In the genomic region with DNA sequence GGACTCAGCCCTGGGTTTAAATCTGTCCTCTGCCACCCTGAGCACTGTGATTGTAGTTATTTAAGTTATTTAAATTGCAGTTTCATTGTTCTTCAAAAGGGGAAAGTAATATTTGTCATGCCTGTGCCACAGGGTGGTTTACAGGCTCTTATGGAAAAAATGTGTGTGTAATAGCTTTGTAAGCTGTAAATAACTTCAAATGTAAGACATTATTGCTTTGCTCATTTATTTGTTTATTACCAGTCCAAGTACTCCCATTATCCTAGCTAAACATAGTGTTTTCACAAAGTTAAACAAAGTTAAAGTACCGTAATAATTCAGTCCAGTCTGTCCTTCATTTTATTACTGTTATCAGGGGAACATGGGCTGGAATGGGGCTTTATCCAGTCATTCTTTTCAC, we compare ENCODE assay signal across 19 cellular contexts. TPM values are rescaled to one million over a fixed set of nuclear protein-coding genes. Genes with fewer than 3 reads are reported as not detected.
DNase-seq lines count a peak whose midpoint lies in the region; ATAC-seq, FAIRE-seq and TF ChIP-seq lines count a peak whose summit lies in the region.
"Had no signal": no experiment of that assay in that cellular context is flagged by ENCODE, and none has a peak within 500 bp of the region (broad histone marks: within the 10 kb centered on the region; RNA-seq: fewer than 3 reads in every experiment).

No MANE protein-coding gene starts in this region.

- H3K27me3 Mint-ChIP-seq in activated CD8-positive, alpha-beta T cell treated with anti-CD3 and anti-CD28 coated beads for 36 hours: peaks cover 3% of the 10 kb centered on the region
- H3K27me3 Mint-ChIP-seq in activated CD8-positive, alpha-beta T cell treated with anti-CD3 and anti-CD28 coated beads, Interleukin-2, amount 10 ng/mL, durations not matched to agents 7 days and 5 days (ENCODE audit: low read depth): peaks cover 19% of the 10 kb centered on the region
- H3K27me3 Mint-ChIP-seq in nephron (ENCODE audit: low read depth): no peaks in the 10 kb centered on the region
- H3K27me3 Mint-ChIP-seq in activated T-helper 17 cell treated with anti-CD3 and anti-CD28 coated beads, Interleukin-2, amount 50 U/mL, for 72 hours: peaks cover 11% of the 10 kb centered on the region

- intact Hi-C loops in activated CD8-positive, alpha-beta T cell treated with anti-CD3 and anti-CD28 coated beads for 36 hours (cut with micrococcal nuclease): no loop called here

- no peaks in the 10 kb centered on the region for H3K4me1 Mint-ChIP-seq in activated CD8-positive, alpha-beta T cell treated with anti-CD3 and anti-CD28 coated beads for 36 hours (ENCODE audit: low read depth)
- H3K4me1 Mint-ChIP-seq in activated CD8-positive, alpha-beta T cell treated with anti-CD3 and anti-CD28 coated beads, Interleukin-2, amount 10 ng/mL, durations not matched to agents 7 days and 5 days (ENCODE audit: low read depth): no peaks in the 10 kb centered on the region
- H3K4me1 Mint-ChIP-seq in nephron: peaks cover 29% of the 10 kb centered on the region
- H3K4me1 Mint-ChIP-seq in activated T-helper 17 cell treated with anti-CD3 and anti-CD28 coated beads, Interleukin-2, amount 50 U/mL, for 72 hours: no peaks in the 10 kb centered on the region
- H3K4me1 Mint-ChIP-seq: CD4-positive, alpha-beta memory T cell had no signal

- TF ChIP-seq CTCF in activated CD8-positive, alpha-beta T cell treated with anti-CD3 and anti-CD28 coated beads for 36 hours (IDR thresholded peaks at IDR 0.05): no peak
- TF ChIP-seq CTCF in nephron (IDR thresholded peaks at IDR 0.05; ENCODE audit: unreplicated experiment in 3 of 3): no peak
- no peak for TF ChIP-seq CTCF in RWPE1 (conservative IDR thresholded peaks at IDR 0.05; ENCODE audit: low read depth)

- no peak for DNase-seq in activated CD8-positive, alpha-beta T cell treated with anti-CD3 and anti-CD28 coated beads for 36 hours
- DNase-seq in activated CD8-positive, alpha-beta T cell treated with anti-CD3 and anti-CD28 coated beads, Interleukin-2, amount 10 ng/mL, durations not matched to agents 7 days and 5 days: no peak
- DNase-seq in stimulated activated CD4-positive, alpha-beta T cell treated with anti-CD3 and anti-CD28 coated beads, Interleukin-15, amount 100 ng/mL, for 24 hours: no peak
- DNase-seq in RWPE1 (ENCODE audit: low spot score) (no peak), hippocampal formation (lab: John Stamatoyannopoulos, UW) (no peak)
- DNase-seq: CD4-positive, alpha-beta memory T cell; DMS79 treated with DMSO at 0.1 percent for 48 hours; GDM1; Karpas-422; MM.1S; NCI-H1105; NCI-H187; NCI-H446 treated with DMSO at 0.1 percent for 48 hours; SIG-M5 had no signal

- H3K36me3 Mint-ChIP-seq in activated CD8-positive, alpha-beta T cell treated with anti-CD3 and anti-CD28 coated beads for 36 hours (ENCODE audit: low read depth): no peaks in the 10 kb centered on the region
- no peaks in the 10 kb centered on the region for H3K36me3 Mint-ChIP-seq in activated CD8-positive, alpha-beta T cell treated with anti-CD3 and anti-CD28 coated beads, Interleukin-2, amount 10 ng/mL, durations not matched to agents 7 days and 5 days (ENCODE audit: low read depth)
- no peaks in the 10 kb centered on the region for H3K36me3 Mint-ChIP-seq in nephron (ENCODE audit: low read depth)
- no peaks in the 10 kb centered on the region for H3K36me3 Mint-ChIP-seq in activated T-helper 17 cell treated with anti-CD3 and anti-CD28 coated beads, Interleukin-2, amount 50 U/mL, for 72 hours (ENCODE audit: low read depth)
- H3K36me3 Mint-ChIP-seq: CD4-positive, alpha-beta memory T cell had no signal

- POLR2A ChIA-PET in activated CD8-positive, alpha-beta T cell treated with anti-CD3 and anti-CD28 coated beads for 36 hours (lab: Charles Lee): interaction anchor here (1.4 kb wide), 1 partner anchor 17 kb away, joined by 4 read pairs; no protein-coding TSS in a partner anchor
- POLR2A ChIA-PET in activated CD8-positive, alpha-beta T cell treated with anti-CD3 and anti-CD28 coated beads, Interleukin-2, amount 10 ng/mL, durations not matched to agents 7 days and 5 days (lab: Charles Lee): no interaction called here
- POLR2A ChIA-PET in RWPE1 (lab: Yijun Ruan, JAX; ENCODE audit: low non-redundant PET): no interaction called here

- CTCF ChIA-PET in activated CD8-positive, alpha-beta T cell treated with anti-CD3 and anti-CD28 coated beads for 36 hours (lab: Charles Lee): interaction anchor here (0.6 to 1.7 kb wide), 4 partner anchors 15 to 111 kb away, joined by 3 to 6 read pairs (median 4); no protein-coding TSS in a partner anchor
- CTCF ChIA-PET in activated CD8-positive, alpha-beta T cell treated with anti-CD3 and anti-CD28 coated beads, Interleukin-2, amount 10 ng/mL, durations not matched to agents 7 days and 5 days (lab: Charles Lee): no interaction called here
- CTCF ChIA-PET in RWPE1 (lab: Yijun Ruan, JAX): interaction anchor here (0.7 kb wide), 1 partner anchor 1036 kb away, joined by 4 read pairs; no protein-coding TSS in a partner anchor

- H3K9me3 Mint-ChIP-seq in activated CD8-positive, alpha-beta T cell treated with anti-CD3 and anti-CD28 coated beads for 36 hours: no peaks in the 10 kb centered on the region
- no peaks in the 10 kb centered on the region for H3K9me3 Mint-ChIP-seq in activated CD8-positive, alpha-beta T cell treated with anti-CD3 and anti-CD28 coated beads, Interleukin-2, amount 10 ng/mL, durations not matched to agents 7 days and 5 days (ENCODE audit: insufficient read depth)
- no peaks in the 10 kb centered on the region for H3K9me3 Mint-ChIP-seq in nephron
- H3K9me3 Mint-ChIP-seq in activated T-helper 17 cell treated with anti-CD3 and anti-CD28 coated beads, Interleukin-2, amount 50 U/mL, for 72 hours: no peaks in the 10 kb centered on the region

- peak; percentile 97 for FAIRE-seq in endometrium (lab: Jason Lieb, UNC)
- FAIRE-seq: D721Med, H1 had no signal

- H3K27ac ChIP-seq in RWPE1: no peak overlapping the region

- no peak overlapping the region for H3K4me3 Mint-ChIP-seq in activated CD8-positive, alpha-beta T cell treated with anti-CD3 and anti-CD28 coated beads for 36 hours
- H3K4me3 Mint-ChIP-seq in activated CD8-positive, alpha-beta T cell treated with anti-CD3 and anti-CD28 coated beads, Interleukin-2, amount 10 ng/mL, durations not matched to agents 7 days and 5 days: no peak overlapping the region
- no peak overlapping the region for H3K4me3 Mint-ChIP-seq in nephron
- H3K4me3 Mint-ChIP-seq in activated T-helper 17 cell treated with anti-CD3 and anti-CD28 coated beads, Interleukin-2, amount 50 U/mL, for 72 hours: no peak overlapping the region
- H3K4me3 Mint-ChIP-seq: CD4-positive, alpha-beta memory T cell had no signal

- H3K27ac Mint-ChIP-seq in activated CD8-positive, alpha-beta T cell treated with anti-CD3 and anti-CD28 coated beads for 36 hours: no peak overlapping the region
- no peak overlapping the region for H3K27ac Mint-ChIP-seq in activated CD8-positive, alpha-beta T cell treated with anti-CD3 and anti-CD28 coated beads, Interleukin-2, amount 10 ng/mL, durations not matched to agents 7 days and 5 days
- H3K27ac Mint-ChIP-seq in nephron: peak overlapping the region in 2 of 3 experiments; percentile 71 to 94
- H3K27ac Mint-ChIP-seq in activated T-helper 17 cell treated with anti-CD3 and anti-CD28 coated beads, Interleukin-2, amount 50 U/mL, for 72 hours: no peak overlapping the region
- H3K27ac Mint-ChIP-seq: CD4-positive, alpha-beta memory T cell had no signal

- ATAC-seq in activated CD8-positive, alpha-beta T cell treated with anti-CD3 and anti-CD28 coated beads for 36 hours: peak; percentile 42
- no peak for ATAC-seq in activated CD8-positive, alpha-beta T cell treated with anti-CD3 and anti-CD28 coated beads, Interleukin-2, amount 10 ng/mL, durations not matched to agents 7 days and 5 days
- ATAC-seq in activated T-helper 17 cell treated with anti-CD3 and anti-CD28 coated beads, Interleukin-2, amount 50 U/mL, for 72 hours (replicated peaks): no peak

RNA-seq across cellular contexts. Expression of gene IGFBP2, which starts 43.4 kb away (rescaled TPM):
- 100 to 1,000 TPM; 123 to 124 TPM for total RNA-seq in activated CD8-positive, alpha-beta T cell treated with anti-CD3 and anti-CD28 coated beads for 36 hours
- 10 to 100 TPM; 74.7 to 75.5 TPM for total RNA-seq in activated CD8-positive, alpha-beta T cell treated with anti-CD3 and anti-CD28 coated beads, Interleukin-2, amount 10 ng/mL, durations not matched to agents 7 days and 5 days
- under 1 TPM in 1 of 2 donors, not detected in 1; 0.32 TPM for total RNA-seq in activated T-helper 17 cell treated with anti-CD3 and anti-CD28 coated beads, Interleukin-2, amount 50 U/mL, for 72 hours
- total RNA-seq: CD4-positive, alpha-beta memory T cell had no signal

Comparison
In these comparisons a context has a peak if more than half of its experiments do, and no peak if none do; other contexts are left out.
1. H3K27ac Mint-ChIP-seq: peak in nephron (2 of 3); none in activated CD8-positive, alpha-beta T cell treated with anti-CD3 and anti-CD28 coated beads for 36 hours (single experiment), activated CD8-positive, alpha-beta T cell treated with anti-CD3 and anti-CD28 coated beads, Interleukin-2, amount 10 ng/mL, durations not matched to agents 7 days and 5 days (single experiment) and activated T-helper 17 cell treated with anti-CD3 and anti-CD28 coated beads, Interleukin-2, amount 50 U/mL, for 72 hours (single experiment).
2. RNA of gene IGFBP2, which starts 43.4 kb away (total RNA-seq): 123 to 124 TPM in activated CD8-positive, alpha-beta T cell treated with anti-CD3 and anti-CD28 coated beads for 36 hours and 74.7 to 75.5 TPM in activated CD8-positive, alpha-beta T cell treated with anti-CD3 and anti-CD28 coated beads, Interleukin-2, amount 10 ng/mL, durations not matched to agents 7 days and 5 days; 0.32 TPM in activated T-helper 17 cell treated with anti-CD3 and anti-CD28 coated beads, Interleukin-2, amount 50 U/mL, for 72 hours; every median in the first group is over 10 times any median in the second.